13 cellular contexts compared by ENCODE assay signal in the genomic region with DNA sequence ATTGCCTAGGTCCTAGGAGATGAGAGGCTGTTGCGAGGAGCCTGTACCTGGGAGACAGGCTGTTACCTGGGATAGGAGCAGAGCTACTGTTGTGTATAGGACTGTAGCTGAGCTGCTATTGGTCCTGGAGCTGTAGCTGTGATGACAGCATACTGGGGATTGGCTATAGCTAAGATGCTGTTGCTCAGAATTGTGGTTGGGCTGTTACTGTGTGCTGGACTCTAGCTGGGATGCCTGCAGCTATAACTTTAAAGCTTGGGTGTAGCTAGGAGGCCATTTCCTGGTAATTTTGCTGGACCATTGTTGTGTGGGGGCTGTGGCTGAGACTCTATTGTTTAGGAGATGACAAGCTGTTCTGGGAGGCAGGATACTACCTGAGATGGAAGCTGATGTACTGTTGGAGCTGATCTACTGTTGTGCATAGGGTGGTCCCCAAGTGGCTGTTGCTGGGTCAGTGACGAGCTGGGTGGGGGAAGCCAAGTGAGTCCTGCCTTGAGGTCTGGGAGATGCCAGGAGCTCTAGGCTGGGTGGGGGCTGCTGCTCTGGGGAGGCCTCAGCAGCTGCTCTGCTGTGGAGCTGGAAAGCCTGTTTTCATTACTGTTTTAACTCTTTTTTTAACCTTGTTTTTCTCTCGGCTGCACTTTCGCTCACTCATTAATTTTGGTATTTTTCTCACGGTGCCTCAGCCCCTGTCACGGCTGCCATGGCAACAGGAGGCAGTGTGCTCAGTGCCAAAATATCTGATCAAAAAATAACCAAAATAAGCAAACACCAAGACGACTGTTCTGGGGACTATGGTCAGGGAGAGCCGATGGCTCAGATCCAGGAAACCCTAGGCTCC. TPM values are rescaled to one million over a fixed set of nuclear protein-coding genes. Genes with fewer than 3 reads are reported as not detected.
DNase-seq lines count a peak whose midpoint lies in the region; ATAC-seq, FAIRE-seq and TF ChIP-seq lines count a peak whose summit lies in the region.
"Had no signal": no experiment of that assay in that cellular context is flagged by ENCODE, and none has a peak within 500 bp of the region (broad histone marks: within the 10 kb centered on the region; RNA-seq: fewer than 3 reads in every experiment).

No MANE protein-coding gene starts in this region.

- H2BK5ac ChIP-seq in H9 (ENCODE audit: insufficient read length, low read length), result no peak overlapping the region

- no peak overlapping the region for H3K23ac ChIP-seq in H9 (ENCODE audit: insufficient read length, low read depth, low read length)

- H3K23me2 ChIP-seq in H9 (ENCODE audit: insufficient read length, low read depth, low read length, poor library complexity, severe bottlenecking), result peaks cover 28% of the 10 kb centered on the region

- H3K56ac ChIP-seq in H9 (ENCODE audit: insufficient read length, low read depth, low read length), result no peak overlapping the region

- no peak overlapping the region for H2BK15ac ChIP-seq in H9 (ENCODE audit: low read depth, low read length)

- peak; percentile 49 for FAIRE-seq in GM12878 (lab: Jason Lieb, UNC)

- ATAC-seq in GM12878 (peak; percentile 41), left lung (no peak)

- H2BK12ac ChIP-seq in H9 (ENCODE audit: insufficient read length, low read depth, low read length), result no peak overlapping the region

- H3K4me1 Mint-ChIP-seq in H9, result peaks cover 52 to 53% of the 10 kb centered on the region in 2 experiments

- H4K8ac ChIP-seq in H9 (replicated peaks; ENCODE audit: insufficient read length, low read depth, low read length), result no peak overlapping the region

- peak in 1 of 2 experiments; percentile 20; a peak in 1 of 4 replicates for TF ChIP-seq EP300 in GM12878 (IDR thresholded peaks at IDR 0.05; ENCODE audit: borderline replicate concordance in 1 of 2, control insufficient read depth in 1 of 2, low read depth in 2 of 2, low read length in 2 of 2)

- H3K27ac ChIP-seq in H9 (ENCODE audit: insufficient read length, low read depth, low read length) (no peak overlapping the region), GM12878 (ENCODE audit: control insufficient read depth, insufficient read depth) (no peak overlapping the region), iPS-18a (ENCODE audit: low read length) (no peak overlapping the region), skeletal muscle tissue (ENCODE audit: low read depth, low read length) (peak overlapping the region; percentile 57), left lung (peak overlapping the region in 1 of 2 donors; percentile 67)

- peaks cover 25% of the 10 kb centered on the region for H3K27me3 Mint-ChIP-seq in H9 (ENCODE audit: low read depth)

- no peak for TF ChIP-seq POLR2A in GM12878 (IDR thresholded peaks at IDR 0.05; ENCODE audit: low read depth, low read length)

- H3K4me1 ChIP-seq in H9 (ENCODE audit: insufficient read depth, low read length), result peaks cover 20% of the 10 kb centered on the region; the same call in 1 of the 2 replicates
- H3K4me1 ChIP-seq in GM12878 (ENCODE audit: control insufficient read depth, insufficient read depth, low read length), result peaks cover 37% of the 10 kb centered on the region
- peaks cover 38% of the 10 kb centered on the region for H3K4me1 ChIP-seq in iPS-18a (ENCODE audit: control insufficient read depth, low read depth, low read length)
- H3K4me1 ChIP-seq in skeletal muscle tissue (ENCODE audit: control insufficient read depth in 3 of 3, insufficient read depth in 3 of 3, low read length in 3 of 3), result peaks cover 47 to 54% (median 51%) of the 10 kb centered on the region in 3 donors
- H3K4me1 ChIP-seq in left lung, result peaks cover 0 to 49% of the 10 kb centered on the region in 2 donors

- RAD21 ChIA-PET in GM12878 (lab: Charles Lee; ENCODE audit: unreplicated experiment), result interaction anchor here (0.8 to 5.0 kb wide), 11 partner anchors 9 to 187 kb away, joined by 3 to 67 read pairs (median 6); no protein-coding TSS in a partner anchor

- no peak overlapping the region for H3K14ac ChIP-seq in H9 (ENCODE audit: insufficient read depth, low read length)

- H3K9me3 ChIP-seq in H9 (ENCODE audit: control insufficient read depth, low read depth, low read length) (no peaks in the 10 kb centered on the region), GM12878 (replicated peaks; ENCODE audit: control insufficient read depth, insufficient read depth, low read length) (no peaks in the 10 kb centered on the region), iPS-18a (ENCODE audit: control insufficient read depth, low read depth, low read length) (no peaks in the 10 kb centered on the region), skeletal muscle tissue (ENCODE audit: control insufficient read depth in 3 of 3, low read length in 3 of 3) (no peaks in the 10 kb centered on the region), left lung (no peaks in the 10 kb centered on the region)

- H3K79me2 ChIP-seq in H9 (ENCODE audit: insufficient read depth, low read length) (peaks cover 10% of the 10 kb centered on the region), GM12878 (ENCODE audit: control insufficient read depth, insufficient read depth, low read length) (no peaks in the 10 kb centered on the region)

- H2BK20ac ChIP-seq in H9 (ENCODE audit: low read depth, low read length, poor library complexity, severe bottlenecking), result no peak overlapping the region

- H3K9me3 Mint-ChIP-seq in H9, result no peaks in the 10 kb centered on the region; a peak in 2 of 5 replicates
- H3K9me3 Mint-ChIP-seq: activated B cell treated with CpG ODN at 0.5 μM for 24 hours had no signal

- BruUV-seq in GM12878 (replicated peaks; lab: Mats Ljungman, UMichigan), result no TSS peak

- H3K36me3 ChIP-seq in GM12878 (ENCODE audit: control insufficient read depth in 2 of 2, insufficient read depth in 2 of 2, low read length in 1 of 2) (no peaks in the 10 kb centered on the region), iPS-18a (ENCODE audit: control insufficient read depth, low read depth, low read length) (no peaks in the 10 kb centered on the region), skeletal muscle tissue (ENCODE audit: control insufficient read depth in 3 of 3, insufficient read depth in 3 of 3, low read length in 3 of 3) (peaks cover 0 to 2% (median 0%) of the 10 kb centered on the region in 3 donors), left lung (no peaks in the 10 kb centered on the region)

- H2AK5ac ChIP-seq in H9 (ENCODE audit: insufficient read length, low read length), result no peak overlapping the region

- H3K4me3 ChIP-seq in GM12878 (no peak overlapping the region), iPS-18a (ENCODE audit: low read length) (peak overlapping the region; percentile 60), skeletal muscle tissue (ENCODE audit: low read length in 3 of 3) (no peak overlapping the region), left lung (no peak overlapping the region)
- H3K4me3 ChIP-seq: coronary artery had no signal

- no peak overlapping the region for H3K9ac ChIP-seq in H9 (ENCODE audit: extremely low read depth, insufficient read length, low read length)
- H3K9ac ChIP-seq in GM12878 (ENCODE audit: control insufficient read depth, insufficient read depth, low read length), result no peak overlapping the region
- H3K9ac ChIP-seq in iPS-18a (ENCODE audit: low read length), result no peak overlapping the region
- no peak overlapping the region for H3K9ac ChIP-seq in skeletal muscle tissue (ENCODE audit: low read depth in 1 of 3, low read length in 3 of 3)

- SMC1A ChIA-PET in GM12878 (lab: Charles Lee; ENCODE audit: uncharacterized antibody, unreplicated experiment), result interaction anchor here (0.6 to 4.2 kb wide), 13 partner anchors 9 to 278 kb away, joined by 3 to 39 read pairs (median 5); partner anchors contain the start of gene RNF14

- H3K4me2 ChIP-seq in H9 (ENCODE audit: insufficient read depth, insufficient read length, low read length) (peak overlapping the region; percentile 72), GM12878 (ENCODE audit: control insufficient read depth, insufficient read depth) (peak overlapping the region; percentile 59)

- H3K27me3 ChIP-seq in H9 (ENCODE audit: insufficient read depth, low read length) (no peaks in the 10 kb centered on the region; the same call in 1 of the 2 replicates), GM12878 (replicated peaks in 1 of 2; ENCODE audit: control insufficient read depth in 2 of 2, insufficient read depth in 2 of 2, low read length in 1 of 2) (peaks cover 17 to 25% of the 10 kb centered on the region in 2 experiments), iPS-18a (ENCODE audit: control insufficient read depth, insufficient read depth, low read length) (no peaks in the 10 kb centered on the region), skeletal muscle tissue (ENCODE audit: control insufficient read depth in 3 of 3, insufficient read depth in 3 of 3, low read length in 3 of 3) (peaks cover 56 to 68% (median 66%) of the 10 kb centered on the region in 3 donors), left lung (peaks cover 42 to 91% of the 10 kb centered on the region in 2 donors)

- peaks cover 6 to 9% (median 7%) of the 10 kb centered on the region in 3 experiments for H3K36me3 Mint-ChIP-seq in H9 (ENCODE audit: insufficient read depth in 1 of 3, low read depth in 3 of 3)

- H4K20me1 ChIP-seq in H9 (ENCODE audit: control insufficient read depth, insufficient read depth, insufficient read length) (no peaks in the 10 kb centered on the region), GM12878 (ENCODE audit: control insufficient read depth, insufficient read depth) (0 out of 2 replicates have a peak, but pooled peaks cover 3% of the 10 kb centered on the region)

- no peak for TF ChIP-seq CTCF in H9 (conservative IDR thresholded peaks at IDR 0.05)
- no peak for TF ChIP-seq CTCF in GM12878 (IDR thresholded peaks at IDR 0.05 in 2 of 3, conservative IDR thresholded peaks at IDR 0.05 in 1 of 3; ENCODE audit: control insufficient read depth in 2 of 3, extremely low read depth in 1 of 3, insufficient read depth in 1 of 3, low read depth in 3 of 3, low read length in 3 of 3)
- no peak for TF ChIP-seq CTCF in left lung (IDR thresholded peaks at IDR 0.05)

- intact Hi-C loops in GM12878 (cut with micrococcal nuclease; ENCODE audit: unreplicated experiment) (loop anchor here (2.0 kb wide), 1 partner anchor 80 kb away; no protein-coding TSS in a partner anchor), left lung (cut with DNase I) (loop anchor here in 1 of 2 donors (10.0 kb wide), 1 partner anchor 74 kb away; the partner anchor contains the start of gene PCDH12)

- H3K27ac Mint-ChIP-seq in H9, result peak overlapping the region in 1 of 3 experiments; percentile 85; a peak in 3 of 7 replicates
- H3K27ac Mint-ChIP-seq: activated B cell treated with CpG ODN at 0.5 μM for 24 hours had no signal

- DNase-seq in H9 (no peak), GM12878 (ENCODE audit: low read depth, low spot score) (peak; percentile 40), NCI-H526 treated with DMSO at 0.1 percent for 48 hours (lab: John Stamatoyannopoulos, UW) (no peak), NOMO-1 treated with DMSO at 0.1 percent for 48 hours (lab: John Stamatoyannopoulos, UW; ENCODE audit: unreplicated experiment) (no peak), left lung (no peak)
- DNase-seq: activated B cell treated with CpG ODN at 0.5 μM for 24 hours; COR-L47; naive B cell; NCI-H187 treated with DMSO at 0.1 percent for 48 hours; stimulated activated naive CD4-positive, alpha-beta T cell treated with Interleukin-2 at 50 U/mL for 16 hours had no signal

- POLR2A ChIA-PET in GM12878 (lab: Charles Lee), result interaction anchor here (0.9 kb wide), 1 partner anchor 89 kb away, joined by 4 read pairs; no protein-coding TSS in a partner anchor

- peak overlapping the region in 1 of 2 experiments; percentile 97; a peak in 3 of 5 replicates for H3K4me3 Mint-ChIP-seq in H9
- H3K4me3 Mint-ChIP-seq: activated B cell treated with CpG ODN at 0.5 μM for 24 hours, naive B cell had no signal

- no peak overlapping the region for H2BK120ac ChIP-seq in H9 (ENCODE audit: low read depth, low read length, poor library complexity, severe bottlenecking)

- H3T11ph ChIP-seq in H9 (ENCODE audit: low read length), result no peak overlapping the region

- TF ChIP-seq RAD21 in GM12878 (IDR thresholded peaks at IDR 0.05; ENCODE audit: insufficient read depth, low read depth, low read length), result no peak

- no peak overlapping the region for H3K4ac ChIP-seq in H9 (ENCODE audit: low read depth, low read length)

- CTCF ChIA-PET in GM12878 (lab: Yijun Ruan, JAX), result interaction anchor here (0.7 to 7.3 kb wide), 25 partner anchors 10 to 262 kb away, joined by 3 to 97 read pairs (median 4); partner anchors contain the start of gene RNF14

- H2AFZ ChIP-seq in H9 (ENCODE audit: low read length) (no peak overlapping the region), GM12878 (ENCODE audit: control insufficient read depth, low read depth, low read length) (no peak overlapping the region; the same call in 1 of the 2 replicates)

- no peak overlapping the region for H3K18ac ChIP-seq in H9 (ENCODE audit: insufficient read length, low read depth, low read length)

- H3K79me1 ChIP-seq in H9 (ENCODE audit: insufficient read depth, low read depth, low read length, poor library complexity, severe bottlenecking), result no peaks in the 10 kb centered on the region

- no CpG with 5 or more reads among the region's 8 CpGs for WGBS in H9 (ENCODE audit: extremely low coverage, insufficient read length, low lambda C conversion rate)
- WGBS in GM12878 (ENCODE audit: insufficient coverage, insufficient replicate concordance, low lambda C conversion rate, missing lambda C conversion rate), result 18% methylated on average over 8 of the region's 8 CpGs

- H4K5ac ChIP-seq in H9 (ENCODE audit: insufficient read length, low read depth, low read length), result no peak overlapping the region

- in situ Hi-C loops in GM12878 (cut with MboI), result loop anchor here (5.0 kb wide), 1 partner anchor 189 kb away; no protein-coding TSS in a partner anchor

- no peak overlapping the region for H4K91ac ChIP-seq in H9 (ENCODE audit: insufficient read length, low read depth, low read length)

RNA-seq across cellular contexts. Expression of gene PCDH1, which starts 3.0 kb away (rescaled TPM):
- total RNA-seq in H9 (2021) (127 and 131 TPM in 2 replicates), GM12878 (2014; rRNA removed) (0.11 TPM in 1 of 2 replicates, not detected in the other), GM12878 (2014; rRNA removed; fragmentation: Illumina TruSeq; extraction: Trizol) (not detected in 2 replicates), GM12878 (2021) (0.27 and 0.36 TPM in 2 replicates), skeletal muscle tissue (20.9 TPM), left lung (10 to 100 TPM; 55.2 to 65.0 TPM)
- total RNA-seq in GM12878 (2013; cell fraction: nucleolus; rRNA removed), result 0.15 and 1.3 TPM in 2 replicates
- not detected for polyA plus RNA-seq in GM12878 (2011; ENCODE audit: low read depth)
- polyA plus RNA-seq in GM12878 (2011; rRNA removed) (0.07 TPM in 1 of 2 replicates, not detected in the other), GM12878 (2014; fragmentation: Illumina TruSeq; extraction: Trizol) (0.16 TPM in 1 of 2 replicates, not detected in the other), GM12878 (2014; fragmentation: Nextera tagmentation; extraction: Ambion mirVana) (not detected), GM12878 (2014; rRNA removed) (0.10 TPM in 1 of 2 replicates, not detected in the other), GM12878 (2016; fragmentation: Nextera tagmentation; extraction: Ambion mirVana) (under 1 TPM in 1 of 2 experiments, not detected in 1; 0.16 TPM)
- 0.12 TPM in 2 replicates for polyA plus RNA-seq in GM12878 (2011; cell fraction: cytosol; rRNA removed)
- polyA plus RNA-seq in GM12878 (2011; cell fraction: nucleus; rRNA removed), result 0.10 and 0.12 TPM in 2 replicates
- polyA plus RNA-seq in GM12878 (2012), result 0.04 and 0.11 TPM in 2 replicates
- polyA minus RNA-seq in GM12878 (2011; rRNA and poly(A)+ RNA removed), result 0.26 and 0.73 TPM in 2 replicates
- not detected in 2 replicates for polyA minus RNA-seq in GM12878 (2011; cell fraction: cytosol; rRNA and poly(A)+ RNA removed)
- polyA minus RNA-seq in GM12878 (2011; cell fraction: nucleus; rRNA and poly(A)+ RNA removed), result not detected in 2 replicates
- total RNA-seq: activated B cell treated with CpG ODN at 0.5 μM for 24 hours had no signal

RNA-seq across cellular contexts. Expression of gene DELE1, which starts 42.5 kb away (rescaled TPM):
- total RNA-seq in H9 (2021) (72.7 and 75.3 TPM in 2 replicates), GM12878 (2014; rRNA removed) (58.1 and 60.3 TPM in 2 replicates), GM12878 (2014; rRNA removed; fragmentation: Illumina TruSeq; extraction: Trizol) (39.0 and 42.0 TPM in 2 replicates), GM12878 (2021) (62.9 and 63.2 TPM in 2 replicates), skeletal muscle tissue (42.3 TPM), left lung (10 to 100 TPM; 74.1 to 75.1 TPM)
- total RNA-seq in GM12878 (2013; cell fraction: nucleolus; rRNA removed), result 148 and 153 TPM in 2 replicates
- polyA plus RNA-seq in GM12878 (2011; ENCODE audit: low read depth), result 31.0 TPM
- polyA plus RNA-seq in GM12878 (2011; rRNA removed) (46.4 and 71.4 TPM in 2 replicates), GM12878 (2014; fragmentation: Illumina TruSeq; extraction: Trizol) (30.2 and 53.2 TPM in 2 replicates), GM12878 (2014; fragmentation: Nextera tagmentation; extraction: Ambion mirVana) (10 to 100 TPM; 18.9 to 21.4 TPM), GM12878 (2014; rRNA removed) (69.4 and 71.2 TPM in 2 replicates), GM12878 (2016; fragmentation: Nextera tagmentation; extraction: Ambion mirVana) (10 to 100 TPM; 37.8 to 37.9 TPM)
- 84.2 and 98.9 TPM in 2 replicates for polyA plus RNA-seq in GM12878 (2011; cell fraction: cytosol; rRNA removed)
- polyA plus RNA-seq in GM12878 (2011; cell fraction: nucleus; rRNA removed), result 223 and 258 TPM in 2 replicates
- polyA plus RNA-seq in GM12878 (2012), result 50.8 and 50.9 TPM in 2 replicates
- polyA minus RNA-seq in GM12878 (2011; rRNA and poly(A)+ RNA removed), result 48.9 and 72.9 TPM in 2 replicates
- 19.4 and 27.2 TPM in 2 replicates for polyA minus RNA-seq in GM12878 (2011; cell fraction: cytosol; rRNA and poly(A)+ RNA removed)
- 43.5 and 49.6 TPM in 2 replicates for polyA minus RNA-seq in GM12878 (2011; cell fraction: nucleus; rRNA and poly(A)+ RNA removed)
